Comparison of ENCODE assay signal across 20 cellular contexts in genomic region chr14:56733396-56733795, GRCh38.
DNase-seq lines count a peak whose midpoint lies in the region; ATAC-seq and TF ChIP-seq lines count a peak whose summit lies in the region.
"Had no signal": no experiment of that assay in that cellular context is flagged by ENCODE, and none has a peak within 500 bp of the region (broad histone marks: within the 10 kb centered on the region; RNA-seq: fewer than 3 reads in every experiment).

No MANE protein-coding gene starts in this region.

- H3K18ac ChIP-seq in H9 (ENCODE audit: insufficient read length, low read depth, low read length) (no peak overlapping the region), mesendoderm (ENCODE audit: low read length) (peak overlapping the region; percentile 85)

- H3K4me1 ChIP-seq in H9 (ENCODE audit: insufficient read depth, low read length): peaks cover 2% of the 10 kb centered on the region; the same call in 1 of the 2 replicates
- no peaks in the 10 kb centered on the region for H3K4me1 ChIP-seq in PC-9 (replicated peaks; ENCODE audit: insufficient read depth)
- peaks cover 11% of the 10 kb centered on the region for H3K4me1 ChIP-seq in mesendoderm (ENCODE audit: control insufficient read depth, low read depth, low read length)
- H3K4me1 ChIP-seq: BE2C, Caco-2 had no signal

- no peak overlapping the region for H3K56ac ChIP-seq in H9 (ENCODE audit: insufficient read length, low read depth, low read length)
- peak overlapping the region; percentile 66 for H3K56ac ChIP-seq in mesendoderm (ENCODE audit: low read length)

- H3K9me3 Mint-ChIP-seq in H9: no peaks in the 10 kb centered on the region
- no peaks in the 10 kb centered on the region for H3K9me3 Mint-ChIP-seq in naive thymus-derived CD8-positive, alpha-beta T cell

- no peaks in the 10 kb centered on the region for H3F3A ChIP-seq in PC-9 (ENCODE audit: insufficient read depth, low read depth)

- H3K27ac Mint-ChIP-seq in H9: peak overlapping the region; percentile 72 to 91 (median 72); a peak in 5 of 7 replicates
- H3K27ac Mint-ChIP-seq in naive thymus-derived CD8-positive, alpha-beta T cell: no peak overlapping the region
- H3K27ac Mint-ChIP-seq: CD4-positive, CD25-positive, alpha-beta regulatory T cell; HFFc6 had no signal

- H2BK20ac ChIP-seq in H9 (ENCODE audit: low read depth, low read length, poor library complexity, severe bottlenecking): no peak overlapping the region

- CTCF ChIA-PET in PC-9 (lab: Charles Lee): no interaction called here

- H3K4me1 Mint-ChIP-seq in H9: peaks cover 38 to 43% of the 10 kb centered on the region in 2 experiments
- peaks cover 0 to 4% (median 0%) of the 10 kb centered on the region in 4 donors for H3K4me1 Mint-ChIP-seq in naive thymus-derived CD8-positive, alpha-beta T cell

- DNase-seq in H9 (peak; percentile 67), PC-9 (no peak), iPS DF 4.7 (ENCODE audit: extremely low read depth, low spot score) (peak; percentile 64), mesendoderm (peak; percentile 32), NCI-H187 treated with DMSO at 0.1 percent for 48 hours (lab: John Stamatoyannopoulos, UW) (no peak), COLO668 (lab: John Stamatoyannopoulos, UW; ENCODE audit: unreplicated experiment) (no peak), GM20000 (ENCODE audit: low spot score) (no peak)
- DNase-seq in naive thymus-derived CD8-positive, alpha-beta T cell: no peak
- DNase-seq: BE2C; Caco-2; CD4-positive, CD25-positive, alpha-beta regulatory T cell; DMS153; GF-D8; GOT3; HFFc6; NCI-H1417 treated with DMSO at 0.1 percent for 48 hours; NCI-H1930; NCI-H345; Right ventricle myocardium superior had no signal

- H3K4me3 ChIP-seq in PC-9 (no peak overlapping the region), mesendoderm (ENCODE audit: low read length) (no peak overlapping the region)

- H3K36me3 ChIP-seq in PC-9 (ENCODE audit: low read depth) (no peaks in the 10 kb centered on the region), mesendoderm (ENCODE audit: control insufficient read depth, insufficient read depth, low read length) (no peaks in the 10 kb centered on the region)
- H3K36me3 ChIP-seq: BE2C had no signal

- H3K9ac ChIP-seq in H9 (ENCODE audit: extremely low read depth, insufficient read length, low read length): no peak overlapping the region
- H3K9ac ChIP-seq in mesendoderm (ENCODE audit: low read length): peak overlapping the region; percentile 11
- H3K9ac ChIP-seq: KMS-11 had no signal

- H3K14ac ChIP-seq in H9 (ENCODE audit: insufficient read depth, low read length): no peak overlapping the region

- H3K36me3 Mint-ChIP-seq in H9 (ENCODE audit: insufficient read depth in 1 of 3, low read depth in 3 of 3): no peaks in the 10 kb centered on the region
- H3K36me3 Mint-ChIP-seq in naive thymus-derived CD8-positive, alpha-beta T cell: no peaks in the 10 kb centered on the region
- H3K36me3 Mint-ChIP-seq: CD4-positive, CD25-positive, alpha-beta regulatory T cell had no signal

- H4K8ac ChIP-seq in H9 (replicated peaks; ENCODE audit: insufficient read length, low read depth, low read length): no peak overlapping the region
- H4K8ac ChIP-seq in mesendoderm (ENCODE audit: low read depth, low read length): peak overlapping the region; percentile 5

- H3K23ac ChIP-seq in H9 (ENCODE audit: insufficient read length, low read depth, low read length) (no peak overlapping the region), mesendoderm (ENCODE audit: low read length) (no peak overlapping the region)

- H3K27ac ChIP-seq in H9 (ENCODE audit: insufficient read length, low read depth, low read length) (no peak overlapping the region), PC-9 (no peak overlapping the region), mesendoderm (ENCODE audit: low read depth, low read length) (no peak overlapping the region)
- H3K27ac ChIP-seq: KMS-11 had no signal

- H3K79me2 ChIP-seq in H9 (ENCODE audit: insufficient read depth, low read length) (no peaks in the 10 kb centered on the region), PC-9 (ENCODE audit: low read depth) (no peaks in the 10 kb centered on the region), mesendoderm (ENCODE audit: control insufficient read depth, insufficient read depth, low read length) (no peaks in the 10 kb centered on the region)

- H2BK5ac ChIP-seq in H9 (ENCODE audit: insufficient read length, low read length) (no peak overlapping the region), mesendoderm (ENCODE audit: low read length) (no peak overlapping the region)

- no peak overlapping the region for H2BK12ac ChIP-seq in H9 (ENCODE audit: insufficient read length, low read depth, low read length)

- no peak overlapping the region for H4K91ac ChIP-seq in H9 (ENCODE audit: insufficient read length, low read depth, low read length)

- H3K4ac ChIP-seq in H9 (ENCODE audit: low read depth, low read length): no peak overlapping the region
- no peak overlapping the region for H3K4ac ChIP-seq in mesendoderm (ENCODE audit: low read depth, low read length)

- peak overlapping the region; percentile 4 for H3K4me2 ChIP-seq in H9 (ENCODE audit: insufficient read depth, insufficient read length, low read length)
- no peak overlapping the region for H3K4me2 ChIP-seq in PC-9
- H3K4me2 ChIP-seq in mesendoderm (ENCODE audit: low read length): no peak overlapping the region
- H3K4me2 ChIP-seq: KMS-11 had no signal

- H4K5ac ChIP-seq in H9 (ENCODE audit: insufficient read length, low read depth, low read length) (no peak overlapping the region), mesendoderm (ENCODE audit: low read length) (no peak overlapping the region)

- no TSS peak for BruUV-seq in PC-9 (replicated peaks; lab: Mats Ljungman, UMichigan)

- no peak overlapping the region for H2BK120ac ChIP-seq in H9 (ENCODE audit: low read depth, low read length, poor library complexity, severe bottlenecking)
- H2BK120ac ChIP-seq in mesendoderm (ENCODE audit: low read depth, low read length): peak overlapping the region; percentile 83

- ATAC-seq in naive thymus-derived CD8-positive, alpha-beta T cell: no peak

- POLR2A ChIA-PET in PC-9 (lab: Charles Lee; ENCODE audit: unreplicated experiment): no interaction called here
- POLR2A ChIA-PET in naive thymus-derived CD8-positive, alpha-beta T cell (lab: Charles Lee): no interaction called here

- TF ChIP-seq CTCF in H9 (conservative IDR thresholded peaks at IDR 0.05) (no peak), PC-9 (conservative IDR thresholded peaks at IDR 0.05) (no peak), GM20000 (IDR thresholded peaks at IDR 0.05; ENCODE audit: extremely low read depth, missing control alignments) (no peak)

- H3K79me1 ChIP-seq in H9 (ENCODE audit: insufficient read depth, low read depth, low read length, poor library complexity, severe bottlenecking) (no peaks in the 10 kb centered on the region), mesendoderm (ENCODE audit: low read length) (no peaks in the 10 kb centered on the region)

- no peaks in the 10 kb centered on the region for H3K9me3 ChIP-seq in H9 (ENCODE audit: control insufficient read depth, low read depth, low read length)
- no peaks in the 10 kb centered on the region for H3K9me3 ChIP-seq in PC-9 (ENCODE audit: insufficient read depth, low read depth)
- H3K9me3 ChIP-seq: BE2C, Caco-2 had no signal

- H3K9me2 ChIP-seq in PC-9 (ENCODE audit: insufficient read depth): no peaks in the 10 kb centered on the region

- no CpG with 5 or more reads among the region's 7 CpGs for WGBS in H9 (ENCODE audit: extremely low coverage, insufficient read length, low lambda C conversion rate)
- WGBS in mesendoderm (ENCODE audit: extremely low coverage, insufficient coverage, low lambda C conversion rate): no CpG with 5 or more reads among the region's 7 CpGs

- no peak overlapping the region for H2AK5ac ChIP-seq in H9 (ENCODE audit: insufficient read length, low read length)
- no peak overlapping the region for H2AK5ac ChIP-seq in mesendoderm (ENCODE audit: low read length)

- H3T11ph ChIP-seq in H9 (ENCODE audit: low read length): no peak overlapping the region

- peaks cover 5% of the 10 kb centered on the region; the same call in 1 of the 2 replicates for H3K27me3 ChIP-seq in H9 (ENCODE audit: insufficient read depth, low read length)
- H3K27me3 ChIP-seq in PC-9 (ENCODE audit: insufficient read depth, low read depth): no peaks in the 10 kb centered on the region
- H3K27me3 ChIP-seq in mesendoderm (ENCODE audit: insufficient read depth, low read length, poor library complexity): peaks cover 3% of the 10 kb centered on the region

- H4K20me1 ChIP-seq in H9 (ENCODE audit: control insufficient read depth, insufficient read depth, insufficient read length): no peaks in the 10 kb centered on the region
- H4K20me1 ChIP-seq in PC-9 (ENCODE audit: insufficient read depth): no peaks in the 10 kb centered on the region

- intact Hi-C loops in PC-9 (cut with micrococcal nuclease; ENCODE audit: unreplicated experiment): no loop called here

- H3K4me3 Mint-ChIP-seq in H9: peak overlapping the region; percentile 20 to 69
- no peak overlapping the region for H3K4me3 Mint-ChIP-seq in naive thymus-derived CD8-positive, alpha-beta T cell
- H3K4me3 Mint-ChIP-seq: CD4-positive, CD25-positive, alpha-beta regulatory T cell; HFFc6 had no signal

- H3K23me2 ChIP-seq in H9 (ENCODE audit: insufficient read length, low read depth, low read length, poor library complexity, severe bottlenecking): no peaks in the 10 kb centered on the region

- H2BK15ac ChIP-seq in H9 (ENCODE audit: low read depth, low read length): no peak overlapping the region
- no peak overlapping the region for H2BK15ac ChIP-seq in mesendoderm (replicated peaks; ENCODE audit: low read depth)

- peaks cover 55% of the 10 kb centered on the region for H3K27me3 Mint-ChIP-seq in H9 (ENCODE audit: low read depth)
- peaks cover 17 to 45% (median 28%) of the 10 kb centered on the region in 5 donors for H3K27me3 Mint-ChIP-seq in naive thymus-derived CD8-positive, alpha-beta T cell

- H2AFZ ChIP-seq in H9 (ENCODE audit: low read length): no peak overlapping the region
- H2AFZ ChIP-seq in PC-9: peak overlapping the region; percentile 33; the same call in 1 of the 2 replicates

Comparison
In these comparisons a context has a peak if more than half of its experiments do, and no peak if none do; other contexts are left out.
1. DNase-seq: peak in H9 (single experiment), iPS DF 4.7 (single experiment) and mesendoderm (single experiment); none in PC-9 (0 of 2), NCI-H187 treated with DMSO at 0.1 percent for 48 hours (single experiment), naive thymus-derived CD8-positive, alpha-beta T cell (0 of 10), COLO668 (single experiment) and GM20000 (single experiment).
2. H3K27ac Mint-ChIP-seq: peak in H9 (3 of 3); none in naive thymus-derived CD8-positive, alpha-beta T cell (0 of 10).
3. H3K4me3 Mint-ChIP-seq: peak in H9 (2 of 2); none in naive thymus-derived CD8-positive, alpha-beta T cell (0 of 10).